Comparison of ENCODE assay signal across 8 cellular contexts in the genomic region with DNA sequence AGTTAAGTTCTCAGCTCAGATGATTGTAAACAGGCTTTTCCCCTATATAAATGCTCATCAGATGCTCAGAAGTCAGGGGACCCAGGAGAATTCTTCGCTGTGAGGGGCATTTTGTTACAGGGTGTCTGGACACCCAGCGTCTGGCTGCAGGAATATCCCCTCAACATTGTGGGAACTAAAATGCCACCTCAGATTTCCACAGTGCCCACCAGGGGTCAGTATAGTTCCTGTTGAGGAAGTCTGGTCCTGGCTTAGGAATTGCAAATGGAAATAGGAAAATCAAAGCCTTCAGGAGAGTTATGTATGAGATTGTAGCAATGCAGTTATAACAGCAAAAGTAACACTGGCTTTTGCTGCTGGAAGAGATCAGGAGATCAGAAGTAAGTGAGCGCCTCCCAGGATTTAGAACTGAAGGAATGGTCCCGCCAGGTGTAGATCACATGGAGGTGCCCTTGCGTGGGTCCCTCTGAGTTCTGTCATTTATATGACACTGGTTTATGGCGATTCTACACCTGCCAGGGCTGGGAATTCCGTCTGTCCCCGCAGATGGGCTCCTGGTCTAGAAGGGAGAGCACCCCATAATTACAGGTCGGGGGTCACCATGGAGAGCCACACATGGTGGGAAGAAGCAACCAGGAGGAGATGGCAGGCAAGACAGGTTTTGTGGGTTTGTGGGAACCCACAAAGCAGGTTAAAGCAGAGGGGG. TPM values are rescaled to one million over a fixed set of nuclear protein-coding genes. Genes with fewer than 3 reads are reported as not detected.
DNase-seq lines count a peak whose midpoint lies in the region; ATAC-seq and TF ChIP-seq lines count a peak whose summit lies in the region.

No MANE protein-coding gene starts in this region.

- intact Hi-C loops in tibial artery (cut with DNase I; ENCODE audit: low total_unique reads) = no loop called here

- H3K27ac ChIP-seq in liver (ENCODE audit: low read depth in 1 of 2, low read length in 2 of 2) (no peak overlapping the region), tibial artery (no peak overlapping the region)

- peak; percentile 89 to 92 for TF ChIP-seq RAD21 in liver (IDR thresholded peaks at IDR 0.05)

- ATAC-seq in GM19397 (IDR thresholded peaks at IDR 0.05; ENCODE audit: unreplicated experiment) = no peak

- TF ChIP-seq CTCF in liver (IDR thresholded peaks at IDR 0.05; ENCODE audit: low read depth, low read length, missing input control) (peak; percentile 82), tibial artery (IDR thresholded peaks at IDR 0.05) (peak; percentile 71 to 79)

- H3K4me3 ChIP-seq in liver (ENCODE audit: low read depth in 1 of 3, low read length in 3 of 3) (no peak overlapping the region), tibial artery (no peak overlapping the region)

- H3K27me3 ChIP-seq in liver (ENCODE audit: control insufficient read depth in 4 of 4, insufficient read depth in 4 of 4, low read length in 3 of 4) (no peaks in the 10 kb centered on the region), tibial artery (no peaks in the 10 kb centered on the region)

- H3K36me3 ChIP-seq in liver (ENCODE audit: control insufficient read depth in 4 of 4, insufficient read depth in 3 of 4, low read depth in 1 of 4, low read length in 3 of 4) = peaks cover 0 to 16% (median 5%) of the 10 kb centered on the region in 4 donors
- no peaks in the 10 kb centered on the region for H3K36me3 ChIP-seq in tibial artery

- H3K9me3 ChIP-seq in liver (ENCODE audit: control insufficient read depth in 4 of 4, low read length in 3 of 4) (no peaks in the 10 kb centered on the region), tibial artery (no peaks in the 10 kb centered on the region)

- DNase-seq in NCI-H510A treated with DMSO at 0.1 percent for 48 hours (lab: John Stamatoyannopoulos, UW) = peak; percentile 46
- no peak for DNase-seq in NCI-H510A (lab: John Stamatoyannopoulos, UW)
- peak; percentile 59 for DNase-seq in KBM-7
- DNase-seq in SK-MEL-5 (ENCODE audit: low read depth, low spot score) = peak; percentile 81
- DNase-seq in dedifferentiated amniotic fluid mesenchymal stem cell (ENCODE audit: extremely low spot score) = peak; percentile 68
- peak; percentile 65 to 70 for DNase-seq in tibial artery

- no peak overlapping the region for H3K9ac ChIP-seq in liver (ENCODE audit: low read depth in 1 of 2, low read length in 2 of 2)

- in situ Hi-C loops in KBM-7 (cut with MboI; ENCODE audit: low pct_unique_long_range_greater_than_20kb, low sequenced_read_pairs) = loop anchor here (25.0 kb wide), 2 partner anchors 133 to 358 kb away; no protein-coding TSS in a partner anchor
- in situ Hi-C loops in SK-MEL-5 (cut with HindIII; ENCODE audit: low pct_unique_long_range_greater_than_20kb, low sequenced_read_pairs) = no loop called here

- WGBS in liver = 83% methylated on average over 9 of the region's 9 CpGs

- H3K4me1 ChIP-seq in liver (ENCODE audit: control insufficient read depth in 4 of 4, insufficient read depth in 4 of 4, low read length in 3 of 4) (peaks cover 1 to 14% (median 11%) of the 10 kb centered on the region in 4 donors), tibial artery (no peaks in the 10 kb centered on the region)

TF ChIP-seq in liver, 16 proteins besides CTCF, POLR2A, EP300 and RAD21:
- TF ChIP-seq RXRA (IDR thresholded peaks at IDR 0.05) = no peak
- TF ChIP-seq MAX (IDR thresholded peaks at IDR 0.05) = no peak
- TF ChIP-seq HNF4A (conservative IDR thresholded peaks at IDR 0.05) = no peak
- TF ChIP-seq EGR1 (IDR thresholded peaks at IDR 0.05; ENCODE audit: low read depth in 2 of 2) = no peak
- no peak for TF ChIP-seq FOXA2 (IDR thresholded peaks at IDR 0.05)
- no peak for TF ChIP-seq REST (IDR thresholded peaks at IDR 0.05)
- TF ChIP-seq ZBTB33 (IDR thresholded peaks at IDR 0.05) = no peak
- no peak for TF ChIP-seq FOXA1 (IDR thresholded peaks at IDR 0.05)
- TF ChIP-seq TAF1 (conservative IDR thresholded peaks at IDR 0.05) = no peak
- TF ChIP-seq HNF4G (IDR thresholded peaks at IDR 0.05) = no peak
- no peak for TF ChIP-seq SP1 (IDR thresholded peaks at IDR 0.05)
- TF ChIP-seq GABPA (IDR thresholded peaks at IDR 0.05 in 1 of 2, conservative IDR thresholded peaks at IDR 0.05 in 1 of 2) = no peak
- TF ChIP-seq YY1 (IDR thresholded peaks at IDR 0.05) = no peak
- no peak for TF ChIP-seq JUND (IDR thresholded peaks at IDR 0.05)
- no peak for TF ChIP-seq ATF3 (IDR thresholded peaks at IDR 0.05)
- TF ChIP-seq NR2F2 (IDR thresholded peaks at IDR 0.05) = no peak
TF ChIP-seq in liver: peak in this region for 0.

RNA-seq across cellular contexts. Expression of gene CTSL, which starts 47.1 kb away (rescaled TPM):
- 1,575 and 1,779 TPM in 2 replicates for total RNA-seq in SK-MEL-5 (2014; rRNA removed; shearing (Covaris generic))
- polyA plus RNA-seq in SK-MEL-5 (2015; cell fraction: cytosol; rRNA removed) = 869 and 890 TPM in 2 replicates
- polyA plus RNA-seq in SK-MEL-5 (2015; cell fraction: nucleus; rRNA removed) = 108 and 127 TPM in 2 replicates
- 100 to 1,000 TPM; 156 to 193 TPM for total RNA-seq in liver
- polyA plus RNA-seq in liver = 100 to 1,000 TPM; 167 to 210 TPM
